ENCODE assay signal across 1 cellular context in the genomic region with DNA sequence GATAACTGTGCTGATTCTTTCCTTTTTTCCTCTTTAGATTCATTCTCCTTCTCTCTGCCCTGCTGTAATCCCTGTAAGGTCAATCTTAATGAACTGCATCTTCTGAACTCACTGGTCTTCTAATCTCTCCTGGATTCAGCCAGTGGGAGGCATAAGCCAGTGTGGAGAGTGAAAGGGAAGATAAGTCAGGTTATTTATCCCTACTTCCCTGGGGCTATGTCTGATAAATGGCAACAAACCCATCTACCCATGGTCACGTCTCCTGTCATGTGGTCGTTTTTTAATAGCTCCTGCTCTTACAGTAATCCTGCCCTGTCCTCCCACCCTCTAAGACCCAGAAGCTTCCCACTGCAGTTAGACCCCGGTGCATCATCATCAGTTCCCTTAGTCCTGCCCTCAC.
TF ChIP-seq lines count a peak whose summit lies in the region.

No MANE protein-coding gene starts in this region.

TF ChIP-seq in H1, 55 proteins besides CTCF, POLR2A, EP300 and RAD21:
- no peak for TF ChIP-seq USF2 (IDR thresholded peaks at IDR 0.05; ENCODE audit: low read length)
- TF ChIP-seq SP2 (IDR thresholded peaks at IDR 0.05; ENCODE audit: low read length) = no peak
- TF ChIP-seq ASH2L (IDR thresholded peaks at IDR 0.05; ENCODE audit: low read length) = no peak
- TF ChIP-seq RFX5 (IDR thresholded peaks at IDR 0.05; ENCODE audit: borderline replicate concordance, low read depth, low read length) = no peak
- TF ChIP-seq SIN3A (conservative IDR thresholded peaks at IDR 0.05 in 1 of 2, IDR thresholded peaks at IDR 0.05 in 1 of 2; ENCODE audit: low read depth in 1 of 2, low read length in 2 of 2) = no peak
- TF ChIP-seq SUZ12 (IDR thresholded peaks at IDR 0.05; ENCODE audit: low read length) = no peak
- TF ChIP-seq EGR1 (IDR thresholded peaks at IDR 0.05; ENCODE audit: borderline replicate concordance, low read depth, low read length) = no peak
- TF ChIP-seq RBBP5 (IDR thresholded peaks at IDR 0.05; ENCODE audit: borderline replicate concordance, low read depth, low read length) = no peak
- no peak for TF ChIP-seq RXRA (IDR thresholded peaks at IDR 0.05; ENCODE audit: insufficient read depth, low read depth, low read length)
- no peak for TF ChIP-seq TCF12 (IDR thresholded peaks at IDR 0.05; ENCODE audit: low read depth, low read length)
- no peak for TF ChIP-seq ZNF274 (IDR thresholded peaks at IDR 0.05; ENCODE audit: borderline replicate concordance, extremely low read depth, low read length)
- TF ChIP-seq SP1 (IDR thresholded peaks at IDR 0.05; ENCODE audit: low read depth, low read length) = no peak
- TF ChIP-seq E2F6 (IDR thresholded peaks at IDR 0.05) = no peak
- TF ChIP-seq ATF3 (IDR thresholded peaks at IDR 0.05; ENCODE audit: insufficient read depth, low read depth, low read length) = no peak
- no peak for TF ChIP-seq TAF7 (optimal IDR thresholded peaks at IDR 0.05; ENCODE audit: borderline replicate concordance, low read depth, low read length)
